29 cellular contexts compared by ENCODE assay signal in the genomic region with DNA sequence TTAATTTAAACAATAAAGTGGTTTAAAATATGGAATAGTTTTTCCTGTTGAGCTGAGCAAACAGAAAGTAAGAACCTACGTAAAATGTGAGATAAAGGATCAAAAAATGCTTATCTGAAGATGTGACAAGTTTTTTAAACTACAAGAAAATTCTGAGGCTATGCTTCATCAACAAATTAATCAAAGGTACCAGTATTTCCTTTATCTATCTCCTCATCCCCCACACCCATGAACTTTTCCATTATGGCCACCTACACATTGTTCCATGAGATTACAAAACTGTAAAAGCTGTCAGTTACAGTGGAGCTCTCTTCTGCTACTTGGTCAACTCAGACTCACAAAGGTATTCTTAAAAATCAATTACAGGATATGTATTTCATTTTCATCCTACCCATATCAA.
"Had no signal": no experiment of that assay in that cellular context is flagged by ENCODE, and none has a peak within 500 bp of the region (broad histone marks: within the 10 kb centered on the region; RNA-seq: fewer than 3 reads in every experiment).

No MANE protein-coding gene starts in this region.

- H3K4me3 ChIP-seq: adrenal gland, MG63, SJCRH30 had no signal

- ATAC-seq: activated CD8-positive, alpha-beta T cell treated with anti-CD3 and anti-CD28 coated beads, Interleukin-2, amount 10 ng/mL, durations not matched to agents 7 days and 5 days; WTC11 had no signal

- H3K4me1 ChIP-seq: SJCRH30 had no signal

- H3K27me3 ChIP-seq: adrenal gland, MG63, SJCRH30 had no signal

- H3K4me3 Mint-ChIP-seq: activated CD8-positive, alpha-beta T cell treated with anti-CD3 and anti-CD28 coated beads, Interleukin-2, amount 10 ng/mL, durations not matched to agents 7 days and 5 days; activated naive CD8-positive, alpha-beta T cell; WTC11 had no signal

- H3K36me3 ChIP-seq: adrenal gland, MG63 had no signal

- H3K9ac ChIP-seq: KMS-11, SK-N-SH had no signal

- H3K27me3 Mint-ChIP-seq: activated naive CD8-positive, alpha-beta T cell had no signal

- H3K9me3 Mint-ChIP-seq: activated T-helper 2 cell treated with anti-CD3 and anti-CD28 coated beads, Interferon-gamma antibody, Interleukin-2, Interleukin-4, amounts not matched to agents 10 μg/mL and 5 μg/mL and 100 μg/mL, durations not matched to agents 14 hours and 24 hours and 36 hours; WTC11 had no signal

- H3K27ac Mint-ChIP-seq: activated CD8-positive, alpha-beta T cell treated with anti-CD3 and anti-CD28 coated beads, Interleukin-2, amount 10 ng/mL, durations not matched to agents 7 days and 5 days; activated naive CD8-positive, alpha-beta T cell; activated T-helper 2 cell treated with anti-CD3 and anti-CD28 coated beads, Interferon-gamma antibody, Interleukin-2, Interleukin-4, amounts not matched to agents 10 μg/mL and 5 μg/mL and 100 μg/mL, durations not matched to agents 14 hours and 24 hours and 36 hours; WTC11 had no signal

- H3K36me3 Mint-ChIP-seq: WTC11 had no signal

- H3K4me2 ChIP-seq: KMS-11, SK-N-SH had no signal

- H3K27ac ChIP-seq: adrenal gland, KMS-11, SJCRH30 had no signal

- H3K9me3 ChIP-seq: adrenal gland, MG63, SJCRH30, SK-N-SH had no signal

- DNase-seq: activated CD4-positive, alpha-beta T cell treated with anti-CD3 and anti-CD28 coated beads for 48 hours; activated CD4-positive, alpha-beta T cell treated with anti-CD3 and anti-CD28 coated beads, Interleukin-2, amount 50 U/mL, for 4 hours; activated CD4-positive, CD25-positive, alpha-beta regulatory T cell treated with anti-CD3 and anti-CD28 coated beads, Interleukin-2, amount 50 U/mL, for 72 hours; activated CD8-positive, alpha-beta memory T cell treated with anti-CD3 and anti-CD28 coated beads, Interleukin-2, amount 50 U/mL, for 48 hours; activated CD8-positive, alpha-beta T cell treated with anti-CD3 and anti-CD28 coated beads, Interleukin-2, amount 10 ng/mL, durations not matched to agents 7 days and 5 days; activated gamma-delta T cell treated with Interleukin-2 at 50 U/mL for 16 hours; activated T-cell treated with anti-CD3 and anti-CD28 coated beads, Interleukin-2, amount 50 U/mL, for 48 hours; adrenal gland; anterior cingulate cortex; caudate nucleus; MG63; MV-4-11; NCI-H1092 treated with DMSO at 0.1 percent for 48 hours; NCI-H1417 treated with DMSO at 0.1 percent for 48 hours; NCI-H1694 treated with DMSO at 0.1 percent for 48 hours; NCI-H2029 treated with DMSO at 0.1 percent for 48 hours; NCI-H345; NCI-H510A; NCI-H526 treated with DMSO at 0.1 percent for 48 hours; NCI-H82; Right ventricle myocardium superior; RPMI8226; SJCRH30; SK-N-SH; T-helper 1 cell had no signal
